Comparison of ENCODE assay signal across 8 cellular contexts in the genomic region with DNA sequence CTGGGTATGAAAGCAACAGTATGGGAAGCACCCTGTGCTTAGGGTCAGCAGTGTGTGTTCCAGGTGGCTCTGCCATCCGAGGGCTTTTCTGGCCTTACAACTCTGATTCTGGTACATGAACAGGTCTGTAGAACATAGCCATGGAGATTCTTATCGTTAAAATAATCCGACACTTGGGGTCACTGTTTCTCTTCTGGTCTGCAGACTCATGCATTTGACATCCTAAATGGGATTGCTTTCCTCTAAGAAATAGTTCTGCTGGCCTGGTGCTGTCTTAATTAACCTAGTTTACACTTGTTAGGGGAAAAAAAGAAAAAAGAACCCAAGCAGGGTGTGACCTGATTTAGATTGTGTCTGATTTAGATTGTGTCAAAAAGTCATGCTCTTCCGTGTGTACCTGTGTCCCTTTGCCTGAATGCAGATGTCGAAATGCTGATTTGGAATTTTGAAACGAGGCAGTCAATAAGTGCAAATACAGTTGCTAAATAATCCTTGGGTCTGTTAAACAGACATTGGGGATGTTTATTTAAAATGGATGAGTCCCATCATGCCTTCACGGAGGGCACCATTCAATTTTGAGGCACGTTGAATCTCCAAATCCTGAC. TPM values are rescaled to one million over a fixed set of nuclear protein-coding genes. Genes with fewer than 3 reads are reported as not detected.
DNase-seq lines count a peak whose midpoint lies in the region; ATAC-seq, FAIRE-seq and TF ChIP-seq lines count a peak whose summit lies in the region.

No MANE protein-coding gene starts in this region.

- no peaks in the 10 kb centered on the region for H3K79me2 ChIP-seq in GM12878 (ENCODE audit: control insufficient read depth, insufficient read depth, low read length)

- H3K4me3 ChIP-seq in AG04449 (ENCODE audit: low read depth, low read length), result no peak overlapping the region
- H3K4me3 ChIP-seq in GM12878, result no peak overlapping the region

- TF ChIP-seq EP300 in GM12878 (IDR thresholded peaks at IDR 0.05; ENCODE audit: borderline replicate concordance in 1 of 2, control insufficient read depth in 1 of 2, low read depth in 2 of 2, low read length in 2 of 2), result no peak

- ATAC-seq in GM12878 (peak; percentile 79), GM18861 (IDR thresholded peaks at IDR 0.05; ENCODE audit: unreplicated experiment) (no peak), HG03457 (IDR thresholded peaks at IDR 0.05; ENCODE audit: unreplicated experiment) (no peak)

- intact Hi-C loops in GM12878 (cut with micrococcal nuclease; ENCODE audit: unreplicated experiment), result loop anchor here (1.0 kb wide), 3 partner anchors 159 to 569 kb away; no protein-coding TSS in a partner anchor

- CTCF ChIA-PET in AG04449 (lab: Yijun Ruan, JAX) (interaction anchor here (0.6 to 7.4 kb wide), 17 partner anchors 95 to 1125 kb away, joined by 3 to 164 read pairs (median 4); a partner anchor contains a TSS), GM12878 (lab: Yijun Ruan, JAX) (no interaction called here)

- DNase-seq in AG04449 (ENCODE audit: low read depth, low spot score) (peak; percentile 17), ELR (ENCODE audit: low read depth) (peak; percentile 80), NCI-H2107 treated with DMSO at 0.1 percent for 48 hours (lab: John Stamatoyannopoulos, UW; ENCODE audit: unreplicated experiment) (peak; percentile 67), GM12878 (ENCODE audit: low read depth, low spot score) (peak; percentile 9), kidney glomerular epithelial cell (lab: John Stamatoyannopoulos, UW) (peak; percentile 79), HK-2 (ENCODE audit: unreplicated experiment) (no peak)

- no peaks in the 10 kb centered on the region; a peak in 1 of 4 replicates for H3K27me3 ChIP-seq in GM12878 (replicated peaks in 1 of 2; ENCODE audit: control insufficient read depth in 2 of 2, insufficient read depth in 2 of 2, low read length in 1 of 2)

- no TSS peak for BruUV-seq in GM12878 (replicated peaks; lab: Mats Ljungman, UMichigan)

- no peaks in the 10 kb centered on the region for H3K4me1 ChIP-seq in GM12878 (ENCODE audit: control insufficient read depth, insufficient read depth, low read length)

- SMC1A ChIA-PET in GM12878 (lab: Charles Lee; ENCODE audit: uncharacterized antibody, unreplicated experiment), result no interaction called here

- no peaks in the 10 kb centered on the region for H3K9me3 ChIP-seq in GM12878 (replicated peaks; ENCODE audit: control insufficient read depth, insufficient read depth, low read length)

- no peak overlapping the region for H2AFZ ChIP-seq in GM12878 (ENCODE audit: control insufficient read depth, low read depth, low read length)

- in situ Hi-C loops in GM12878 (cut with MboI), result loop anchor here (25.0 kb wide), 1 partner anchor 561 kb away; no protein-coding TSS in a partner anchor

- H3K4me2 ChIP-seq in GM12878 (ENCODE audit: control insufficient read depth, insufficient read depth), result no peak overlapping the region

- RAD21 ChIA-PET in GM12878 (lab: Charles Lee; ENCODE audit: unreplicated experiment), result interaction anchor here (0.8 kb wide), 1 partner anchor 524 kb away, joined by 3 read pairs; no protein-coding TSS in a partner anchor

- 43% methylated on average over 8 of the region's 8 CpGs for WGBS in GM12878 (ENCODE audit: insufficient coverage, insufficient replicate concordance, low lambda C conversion rate, missing lambda C conversion rate)

- no peaks in the 10 kb centered on the region for H3K36me3 ChIP-seq in GM12878 (ENCODE audit: control insufficient read depth in 2 of 2, insufficient read depth in 2 of 2, low read length in 1 of 2)

- TF ChIP-seq RAD21 in GM12878 (IDR thresholded peaks at IDR 0.05; ENCODE audit: insufficient read depth, low read depth, low read length), result peak; percentile 58

- peaks cover 4% of the 10 kb centered on the region; the same call in 1 of the 2 replicates for H4K20me1 ChIP-seq in GM12878 (ENCODE audit: control insufficient read depth, insufficient read depth)

- no peak for TF ChIP-seq POLR2A in GM12878 (IDR thresholded peaks at IDR 0.05; ENCODE audit: low read depth, low read length)

- no peak for FAIRE-seq in GM12878 (lab: Jason Lieb, UNC)

- no peak overlapping the region for H3K27ac ChIP-seq in GM12878 (ENCODE audit: control insufficient read depth, insufficient read depth)

- POLR2A ChIA-PET in AG04449 (lab: Yijun Ruan, JAX), result no interaction called here
- POLR2A ChIA-PET in GM12878 (lab: Charles Lee), result no interaction called here

- peak; percentile 49 for TF ChIP-seq CTCF in AG04449 (IDR thresholded peaks at IDR 0.05; ENCODE audit: insufficient read depth, low read length, missing control alignments)
- peak; percentile 37 to 58 (median 37); a peak in 5 of 6 replicates for TF ChIP-seq CTCF in GM12878 (IDR thresholded peaks at IDR 0.05 in 2 of 3, conservative IDR thresholded peaks at IDR 0.05 in 1 of 3; ENCODE audit: control insufficient read depth in 2 of 3, extremely low read depth in 1 of 3, insufficient read depth in 1 of 3, low read depth in 3 of 3, low read length in 3 of 3)

- no peak overlapping the region for H3K9ac ChIP-seq in GM12878 (ENCODE audit: control insufficient read depth, insufficient read depth, low read length)

TF ChIP-seq in GM12878, 131 proteins besides CTCF, POLR2A, EP300 and RAD21:
- TF ChIP-seq SMC3 (IDR thresholded peaks at IDR 0.05; ENCODE audit: borderline replicate concordance, low read length) (peak; percentile 48; the same call in 1 of the 2 replicates), NFXL1 (IDR thresholded peaks at IDR 0.05; ENCODE audit: borderline replicate concordance) (no peak)

RNA-seq across cellular contexts. Expression of a gene that starts 59.6 kb away (rescaled TPM):
- 2.3 and 3.5 TPM in 2 replicates for total RNA-seq in GM12878 (2013; cell fraction: nucleolus; rRNA removed)
- total RNA-seq in GM12878 (2014; rRNA removed) (not detected in 2 replicates), GM12878 (2014; rRNA removed; fragmentation: Illumina TruSeq; extraction: Trizol) (not detected in 2 replicates), GM12878 (2021) (not detected in 2 replicates)
- not detected for polyA plus RNA-seq in GM12878 (2011; ENCODE audit: low read depth)
- polyA plus RNA-seq in GM12878 (2011; rRNA removed) (3.9 and 5.5 TPM in 2 replicates), GM12878 (2014; fragmentation: Illumina TruSeq; extraction: Trizol) (not detected in 2 replicates), GM12878 (2014; fragmentation: Nextera tagmentation; extraction: Ambion mirVana) (not detected), GM12878 (2014; rRNA removed) (0.04 TPM in 1 of 2 replicates, not detected in the other), GM12878 (2016; fragmentation: Nextera tagmentation; extraction: Ambion mirVana) (not detected)
- 5.4 and 7.1 TPM in 2 replicates for polyA plus RNA-seq in GM12878 (2011; cell fraction: cytosol; rRNA removed)
- 4.8 and 8.8 TPM in 2 replicates for polyA plus RNA-seq in GM12878 (2011; cell fraction: nucleus; rRNA removed)
- polyA plus RNA-seq in GM12878 (2012), result 0.04 TPM in 1 of 2 replicates, not detected in the other
- 6.1 and 7.3 TPM in 2 replicates for polyA minus RNA-seq in GM12878 (2011; rRNA and poly(A)+ RNA removed)
- polyA minus RNA-seq in GM12878 (2011; cell fraction: cytosol; rRNA and poly(A)+ RNA removed), result 2.2 and 2.5 TPM in 2 replicates
- polyA minus RNA-seq in GM12878 (2011; cell fraction: nucleus; rRNA and poly(A)+ RNA removed), result 3.5 and 9.1 TPM in 2 replicates
